In genomic region chr9:35664531-35665470, GRCh38 we compare ENCODE assay signal across 8 cellular contexts. TPM values are rescaled to one million over a fixed set of nuclear protein-coding genes. Genes with fewer than 3 reads are reported as not detected.
DNase-seq lines count a peak whose midpoint lies in the region; ATAC-seq and TF ChIP-seq lines count a peak whose summit lies in the region.

ARHGEF39 (minus strand) TSS chr9:35665195; CDS start chr9:35665169, 26 bp downstream.

- H3K27ac Mint-ChIP-seq in neural progenitor cell = no peak within 1 kb of the TSS

- H3K4me1 Mint-ChIP-seq in neural progenitor cell = peaks cover 39% of the 10 kb centered on the region

- peak; percentile 59 for TF ChIP-seq POLR2A in transverse colon (IDR thresholded peaks at IDR 0.05)

- DNase-seq in EL = peak; percentile 86
- peak; percentile 65 to 76 for DNase-seq in Kasumi-1 (lab: John Stamatoyannopoulos, UW)
- DNase-seq in RPMI8226 = peak; percentile 89
- DNase-seq in activated effector memory CD4-positive, alpha-beta T cell treated with anti-CD3 and anti-CD28 coated beads, Interleukin-2, amount 50 U/mL, for 16 hours = peak; percentile 91
- DNase-seq in foreskin melanocyte = peak; percentile 76
- DNase-seq in neural progenitor cell (ENCODE audit: low spot score) = peak; percentile 94
- peak; percentile 91 for DNase-seq in transverse colon

- intact Hi-C loops in transverse colon (cut with DNase I; ENCODE audit: low total_unique reads) = no loop called here

- peaks cover 7% of the 10 kb centered on the region for H3K27me3 Mint-ChIP-seq in neural progenitor cell (ENCODE audit: insufficient read depth, low read depth)

- H4K20me1 ChIP-seq in neural progenitor cell (ENCODE audit: low read depth) = peaks cover 2% of the 10 kb centered on the region

- TF ChIP-seq CTCF in neural progenitor cell (IDR thresholded peaks at IDR 0.05) (peak; percentile 53), transverse colon (IDR thresholded peaks at IDR 0.05) (peak in 2 of 5 experiments; percentile 6 to 14)

- peak within 1 kb of the TSS; percentile 78 for H3K4me3 ChIP-seq in neural progenitor cell
- peak within 1 kb of the TSS; percentile 15 to 59 (median 42) for H3K4me3 ChIP-seq in transverse colon

- no peak for TF ChIP-seq EP300 in transverse colon (IDR thresholded peaks at IDR 0.05; ENCODE audit: low read depth)

- H3K36me3 ChIP-seq in neural progenitor cell = no peaks in the 10 kb centered on the region
- H3K36me3 ChIP-seq in transverse colon = no peaks in the 10 kb centered on the region

- H3K36me3 Mint-ChIP-seq in neural progenitor cell = peaks cover 21% of the 10 kb centered on the region

- H3K9me3 ChIP-seq in neural progenitor cell (ENCODE audit: low read depth) (no peaks in the 10 kb centered on the region), transverse colon (no peaks in the 10 kb centered on the region)

- no peaks in the 10 kb centered on the region for H3K9me3 Mint-ChIP-seq in neural progenitor cell

- 7% methylated on average over 29 of the region's 58 CpGs; no CpG with 5 or more reads in 1 of the 2 donors for WGBS in transverse colon (ENCODE audit: low coverage in 1 of 2), 2 donors

- in situ Hi-C loops in transverse colon (cut with MboI; ENCODE audit: low pct_ligation_motif_present in 1 of 4, low pct_unique_long_range_greater_than_20kb in 1 of 4, low sequenced_read_pairs in 3 of 4) = no loop called here

- no peak within 1 kb of the TSS for H3K27ac ChIP-seq in neural progenitor cell
- peak within 1 kb of the TSS; percentile 79 to 99 (median 98) for H3K27ac ChIP-seq in transverse colon

- H2AFZ ChIP-seq in neural progenitor cell (replicated peaks) = peak within 1 kb of the TSS; percentile 38

- no peaks in the 10 kb centered on the region for H3K27me3 ChIP-seq in neural progenitor cell
- no peaks in the 10 kb centered on the region for H3K27me3 ChIP-seq in transverse colon

- peak within 1 kb of the TSS; percentile 100 for H3K4me2 ChIP-seq in neural progenitor cell

- peaks cover 21% of the 10 kb centered on the region for H3K79me2 ChIP-seq in neural progenitor cell (ENCODE audit: low read depth)

- peaks cover 22% of the 10 kb centered on the region for H3F3A ChIP-seq in neural progenitor cell (ENCODE audit: low read depth)

- H3K9ac ChIP-seq in neural progenitor cell = peak within 1 kb of the TSS; percentile 43

- peak; percentile 76 for ATAC-seq in GM21786 (IDR thresholded peaks at IDR 0.05; ENCODE audit: unreplicated experiment)

- peak within 1 kb of the TSS; percentile 85 for H3K4me3 Mint-ChIP-seq in neural progenitor cell

- H3K4me1 ChIP-seq in neural progenitor cell (peaks cover 14% of the 10 kb centered on the region), transverse colon (peaks cover 18 to 60% (median 51%) of the 10 kb centered on the region in 4 donors)

RNA-seq across cellular contexts. Expression of gene ARHGEF39, which starts in this region (rescaled TPM):
- 13.2 and 31.9 TPM in 2 replicates for total RNA-seq in neural progenitor cell (ENCODE audit: low replicate concordance)
- 1 to 10 TPM; 1.6 to 7.4 (median 5.8) TPM for total RNA-seq in transverse colon
